In genomic region chr20:35621560-35621946, GRCh38 we compare ENCODE assay signal across 15 cellular contexts. TPM values are rescaled to one million over a fixed set of nuclear protein-coding genes. Genes with fewer than 3 reads are reported as not detected.
DNase-seq lines count a peak whose midpoint lies in the region; ATAC-seq and TF ChIP-seq lines count a peak whose summit lies in the region.
"Had no signal": no experiment of that assay in that cellular context is flagged by ENCODE, and none has a peak within 500 bp of the region (broad histone marks: within the 10 kb centered on the region; RNA-seq: fewer than 3 reads in every experiment).

No MANE protein-coding gene starts in this region.

- H3K27ac ChIP-seq in HL-60 (replicated peaks) (peak overlapping the region; percentile 31), mesendoderm (ENCODE audit: low read depth, low read length) (no peak overlapping the region), dorsolateral prefrontal cortex (no peak overlapping the region)
- H3K27ac ChIP-seq: 22Rv1, epithelial cell of prostate, heart right ventricle had no signal

- no peak overlapping the region for H2BK5ac ChIP-seq in mesendoderm (ENCODE audit: low read length)

- no peaks in the 10 kb centered on the region for H3K79me2 ChIP-seq in mesendoderm (ENCODE audit: control insufficient read depth, insufficient read depth, low read length)

- no peak overlapping the region for H4K5ac ChIP-seq in mesendoderm (ENCODE audit: low read length)

- no peak overlapping the region for H2BK120ac ChIP-seq in mesendoderm (ENCODE audit: low read depth, low read length)

- H3K36me3 ChIP-seq in mesendoderm (ENCODE audit: control insufficient read depth, insufficient read depth, low read length) (peaks cover 9% of the 10 kb centered on the region), mucosa of descending colon (ENCODE audit: low read depth) (no peaks in the 10 kb centered on the region)

- no peak overlapping the region for H2BK15ac ChIP-seq in mesendoderm (replicated peaks; ENCODE audit: low read depth)

- in situ Hi-C loops in astrocyte of the spinal cord (cut with HindIII; ENCODE audit: low sequenced_read_pairs): no loop called here

- no peak overlapping the region for H4K8ac ChIP-seq in mesendoderm (ENCODE audit: low read depth, low read length)

- TF ChIP-seq CTCF in HL-60 (IDR thresholded peaks at IDR 0.05; ENCODE audit: insufficient read depth, low read length) (no peak), astrocyte of the spinal cord (IDR thresholded peaks at IDR 0.05; ENCODE audit: low read depth, low read length) (peak; percentile 11), mucosa of descending colon (IDR thresholded peaks at IDR 0.05) (no peak), dorsolateral prefrontal cortex (IDR thresholded peaks at IDR 0.05 in 54 of 56, conservative IDR thresholded peaks at IDR 0.05 in 2 of 56; ENCODE audit: low read depth in 1 of 56, partially characterized antibody in 56 of 56) (peak in 1 of 56 donors; percentile 21)

- H3K79me1 ChIP-seq in mesendoderm (ENCODE audit: low read length): no peaks in the 10 kb centered on the region

- H2AK5ac ChIP-seq in mesendoderm (ENCODE audit: low read length): no peak overlapping the region

- no peak overlapping the region for H3K9ac ChIP-seq in mesendoderm (ENCODE audit: low read length)

- H3K4ac ChIP-seq in mesendoderm (ENCODE audit: low read depth, low read length): no peak overlapping the region

- H3K27me3 ChIP-seq in HL-60 (ENCODE audit: insufficient read depth, poor library complexity, severe bottlenecking) (no peaks in the 10 kb centered on the region), mesendoderm (ENCODE audit: insufficient read depth, low read length, poor library complexity) (no peaks in the 10 kb centered on the region), dorsolateral prefrontal cortex (no peaks in the 10 kb centered on the region)

- no peak for ATAC-seq in mucosa of descending colon
- ATAC-seq: heart right ventricle, Panc1 had no signal

- H3K9me3 ChIP-seq in mucosa of descending colon: no peaks in the 10 kb centered on the region
- H3K9me3 ChIP-seq: heart right ventricle had no signal

- H3K23ac ChIP-seq in mesendoderm (ENCODE audit: low read length): no peak overlapping the region

- no CpG with 5 or more reads among the region's 2 CpGs for WGBS in mesendoderm (ENCODE audit: extremely low coverage, insufficient coverage, low lambda C conversion rate)

- no peak overlapping the region for H3K56ac ChIP-seq in mesendoderm (ENCODE audit: low read length)

- H3K4me3 ChIP-seq in HL-60 (replicated peaks; ENCODE audit: insufficient read depth, low read length): no peak overlapping the region
- no peak overlapping the region for H3K4me3 ChIP-seq in astrocyte of the spinal cord (ENCODE audit: low read depth, low read length)
- no peak overlapping the region for H3K4me3 ChIP-seq in mesendoderm (ENCODE audit: low read length)
- no peak overlapping the region for H3K4me3 ChIP-seq in mucosa of descending colon
- no peak overlapping the region for H3K4me3 ChIP-seq in dorsolateral prefrontal cortex
- H3K4me3 ChIP-seq: heart right ventricle had no signal

- H3K4me1 ChIP-seq in mesendoderm (ENCODE audit: control insufficient read depth, low read depth, low read length) (peaks cover 5% of the 10 kb centered on the region), mucosa of descending colon (ENCODE audit: low read depth) (peaks cover 16% of the 10 kb centered on the region)

- no peak overlapping the region for H3K4me2 ChIP-seq in mesendoderm (ENCODE audit: low read length)

- DNase-seq in DMS 273 (lab: John Stamatoyannopoulos, UW; ENCODE audit: unreplicated experiment): peak; percentile 36
- DNase-seq in DMS 273 treated with DMSO at 0.1 percent for 48 hours (lab: John Stamatoyannopoulos, UW): no peak
- DNase-seq in HL-60 (ENCODE audit: low read depth in 1 of 2, low spot score in 1 of 2): no peak
- no peak for DNase-seq in astrocyte of the spinal cord (ENCODE audit: low read depth, low spot score)
- peak; percentile 53 for DNase-seq in mesendoderm
- DNase-seq in hepatic stellate cell (ENCODE audit: low spot score): no peak
- no peak for DNase-seq in mucosa of descending colon
- no peak for DNase-seq in dorsolateral prefrontal cortex
- DNase-seq: activated CD4-positive, alpha-beta T cell treated with anti-CD3 and anti-CD28 coated beads for 1 hour; heart right ventricle; NCI-H146; NCI-H526 had no signal

- intact Hi-C loops in mucosa of descending colon (cut with DNase I, micrococcal nuclease) (no loop called here), dorsolateral prefrontal cortex (cut with DNase I) (no loop called here)

- H3K18ac ChIP-seq in mesendoderm (ENCODE audit: low read length): no peak overlapping the region

RNA-seq across cellular contexts. Expression of gene SPAG4, which starts 5.9 kb away (rescaled TPM):
- polyA plus RNA-seq in mesendoderm (2013, experiment 1 of 2): 1.5 TPM
- 1.2 TPM for polyA plus RNA-seq in mesendoderm (2013, experiment 2 of 2)
- total RNA-seq in mucosa of descending colon: 1 to 10 TPM; 3.5 to 5.9 (median 4.1) TPM
- total RNA-seq in dorsolateral prefrontal cortex: 10 to 100 TPM in 5 of 120 experiments, 1 to 10 TPM in 115; 1.9 to 13.5 (median 5.4) TPM

RNA-seq across cellular contexts. Expression of gene CPNE1, which starts 43.1 kb away (rescaled TPM):
- polyA plus RNA-seq in mesendoderm (2013, experiment 1 of 2): 85.8 TPM
- 78.6 TPM for polyA plus RNA-seq in mesendoderm (2013, experiment 2 of 2)
- total RNA-seq in mucosa of descending colon (100 to 1,000 TPM; 117 to 188 (median 128) TPM), dorsolateral prefrontal cortex (100 to 1,000 TPM in 116 of 120 experiments, 10 to 100 TPM in 4; 65.9 to 194 (median 135) TPM)

RNA-seq across cellular contexts. Expression of gene RBM12, which starts 43.1 kb away (rescaled TPM):
- 171 TPM for polyA plus RNA-seq in mesendoderm (2013, experiment 1 of 2)
- polyA plus RNA-seq in mesendoderm (2013, experiment 2 of 2): 168 TPM
- total RNA-seq in mucosa of descending colon (10 to 100 TPM; 68.3 to 72.5 (median 70.6) TPM), dorsolateral prefrontal cortex (10 to 100 TPM; 48.7 to 99.3 (median 72.3) TPM)

Comparison
In these comparisons a context has a peak if more than half of its experiments do, and no peak if none do; other contexts are left out.
1. DNase-seq: peak in DMS 273 (single experiment) and mesendoderm (single experiment); none in DMS 273 treated with DMSO at 0.1 percent for 48 hours (single experiment), HL-60 (0 of 2), astrocyte of the spinal cord (single experiment), hepatic stellate cell (single experiment), mucosa of descending colon (0 of 3) and dorsolateral prefrontal cortex (0 of 10).